In the genomic region with DNA sequence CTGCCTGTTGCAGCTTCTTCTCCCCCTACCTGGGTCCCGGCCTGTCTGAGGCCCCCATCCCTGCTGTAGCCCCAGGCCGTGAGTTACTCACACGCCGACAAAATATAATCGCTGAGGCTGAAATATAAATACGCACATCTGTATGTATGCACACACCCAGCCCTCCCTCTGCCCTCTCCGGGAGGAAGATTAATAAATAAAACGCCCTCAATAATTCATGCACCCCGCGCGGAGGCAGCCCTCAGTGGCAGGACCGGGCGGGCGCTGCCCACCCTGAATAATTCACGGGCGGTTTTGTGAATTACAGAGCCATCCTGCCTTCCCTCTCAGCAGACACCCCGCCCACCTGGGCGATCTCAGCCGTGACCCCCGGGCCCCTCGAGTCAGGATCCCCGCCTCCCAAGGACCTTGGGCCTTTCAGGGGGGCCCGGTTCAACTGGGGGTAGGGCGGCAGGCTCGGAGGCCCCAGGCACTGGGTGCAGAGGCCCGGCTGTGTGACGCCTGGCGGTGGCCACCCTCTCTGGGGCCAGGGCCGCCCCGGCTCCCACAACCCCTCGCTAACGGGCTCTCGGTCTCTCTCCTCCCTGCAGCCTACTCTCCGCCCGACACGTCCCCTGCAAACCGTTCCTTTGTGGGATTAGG, we compare ENCODE assay signal across 19 cellular contexts. TPM values are rescaled to one million over a fixed set of nuclear protein-coding genes. Genes with fewer than 3 reads are reported as not detected.
A peak's percentile ranks its signal among the peaks of the same experiment; 100 is the strongest.
DNase-seq lines count a peak whose midpoint lies in the region; ATAC-seq and TF ChIP-seq lines count a peak whose summit lies in the region.
"Had no signal": no experiment of that assay in that cellular context is flagged by ENCODE, and none has a peak within 500 bp of the region (broad histone marks: within the 10 kb centered on the region; RNA-seq: fewer than 3 reads in every experiment).

No MANE protein-coding gene starts in this region.

- H3K9me3 Mint-ChIP-seq in chondrocyte (ENCODE audit: low read depth) (no peaks in the 10 kb centered on the region), osteocyte (ENCODE audit: unreplicated experiment) (no peaks in the 10 kb centered on the region)
- H3K9me3 Mint-ChIP-seq: CD4-positive, CD25-positive, alpha-beta regulatory T cell had no signal

- H3K27ac ChIP-seq in left ventricle myocardium inferior (replicated peaks) (peak overlapping the region; percentile 90), vagina (peak overlapping the region; percentile 96)
- H3K27ac ChIP-seq: HL-60 had no signal

- H3K4me1 ChIP-seq in left ventricle myocardium inferior (peaks cover 50% of the 10 kb centered on the region), vagina (peaks cover 46% of the 10 kb centered on the region)

- H3K27me3 ChIP-seq in left ventricle myocardium inferior (ENCODE audit: low read depth): no peaks in the 10 kb centered on the region
- H3K27me3 ChIP-seq in vagina: no peaks in the 10 kb centered on the region

- TF ChIP-seq CTCF in left ventricle myocardium inferior (IDR thresholded peaks at IDR 0.05; ENCODE audit: borderline replicate concordance) (no peak), chondrocyte (IDR thresholded peaks at IDR 0.05) (no peak), osteocyte (IDR thresholded peaks at IDR 0.05) (no peak), vagina (IDR thresholded peaks at IDR 0.05) (no peak)

- ATAC-seq in HG03442 (IDR thresholded peaks at IDR 0.05; ENCODE audit: unreplicated experiment): no peak
- ATAC-seq: HCT116 had no signal

- no peak overlapping the region for H3K4me3 Mint-ChIP-seq in chondrocyte (ENCODE audit: unreplicated experiment)
- no peak overlapping the region for H3K4me3 Mint-ChIP-seq in osteocyte (ENCODE audit: unreplicated experiment)
- H3K4me3 Mint-ChIP-seq: CD4-positive, CD25-positive, alpha-beta regulatory T cell had no signal

- H3K4me3 ChIP-seq in left ventricle myocardium inferior: no peak overlapping the region
- H3K4me3 ChIP-seq in vagina: no peak overlapping the region

- peaks cover 47% of the 10 kb centered on the region for H3K4me1 Mint-ChIP-seq in chondrocyte (ENCODE audit: low read depth)
- H3K4me1 Mint-ChIP-seq in osteocyte (ENCODE audit: unreplicated experiment): peaks cover 42% of the 10 kb centered on the region
- H3K4me1 Mint-ChIP-seq: CD4-positive, CD25-positive, alpha-beta regulatory T cell had no signal

- intact Hi-C loops in left ventricle myocardium inferior (cut with micrococcal nuclease) (no loop called here), cardiac septum (cut with DNase I) (no loop called here), vagina (cut with DNase I) (no loop called here)

- no peaks in the 10 kb centered on the region for H3K9me3 ChIP-seq in left ventricle myocardium inferior (replicated peaks)
- no peaks in the 10 kb centered on the region for H3K9me3 ChIP-seq in vagina

- H3K27me3 Mint-ChIP-seq in chondrocyte (ENCODE audit: low read depth): no peaks in the 10 kb centered on the region
- H3K27me3 Mint-ChIP-seq in osteocyte (ENCODE audit: unreplicated experiment): no peaks in the 10 kb centered on the region
- H3K27me3 Mint-ChIP-seq: CD4-positive, CD25-positive, alpha-beta regulatory T cell had no signal

- H3K36me3 ChIP-seq in left ventricle myocardium inferior (peaks cover 66% of the 10 kb centered on the region), vagina (peaks cover 0 to 46% of the 10 kb centered on the region in 2 donors)

- no peak for TF ChIP-seq POLR2A in vagina (IDR thresholded peaks at IDR 0.05)

- DNase-seq in left ventricle myocardium inferior: no peak
- no peak for DNase-seq in cardiac septum (ENCODE audit: low spot score)
- no peak for DNase-seq in chondrocyte (ENCODE audit: low spot score)
- no peak for DNase-seq in osteocyte (ENCODE audit: extremely low spot score, unreplicated experiment)
- DNase-seq in vagina (ENCODE audit: extremely low spot score in 2 of 2): no peak
- no peak for DNase-seq in NCI-H2171 treated with DMSO at 0.1 percent for 48 hours (lab: John Stamatoyannopoulos, UW)
- DNase-seq in activated T-cell treated with anti-CD3 and anti-CD28 coated beads, Interleukin-2, amount 50 U/mL, for 48 hours: no peak
- DNase-seq: CD4-positive, CD25-positive, alpha-beta regulatory T cell; DMS53; KG1; NCI-H1105; NCI-H1694 treated with DMSO at 0.1 percent for 48 hours; NCI-H446 treated with DMSO at 0.1 percent for 48 hours; NCI-H774; SHP77 had no signal

- H3K27ac Mint-ChIP-seq in chondrocyte (ENCODE audit: unreplicated experiment): peak overlapping the region; percentile 29
- peak overlapping the region; percentile 61 for H3K27ac Mint-ChIP-seq in osteocyte (ENCODE audit: unreplicated experiment)
- H3K27ac Mint-ChIP-seq: CD4-positive, CD25-positive, alpha-beta regulatory T cell had no signal

- H3K36me3 Mint-ChIP-seq in chondrocyte (ENCODE audit: low read depth): peaks cover 8% of the 10 kb centered on the region
- H3K36me3 Mint-ChIP-seq in osteocyte (ENCODE audit: unreplicated experiment): peaks cover 11% of the 10 kb centered on the region

RNA-seq across cellular contexts. Expression of gene SMIM24, which starts 24.2 kb away (rescaled TPM):
- total RNA-seq in left ventricle myocardium inferior (not detected), cardiac septum (not detected), chondrocyte (not detected in 3 replicates), osteocyte (not detected in 2 replicates), vagina (not detected)
- total RNA-seq: MCF 10A had no signal

RNA-seq across cellular contexts. Expression of gene SMIM44, which starts 27.2 kb away (rescaled TPM):
- total RNA-seq in left ventricle myocardium inferior: not detected
- total RNA-seq in cardiac septum: not detected
- total RNA-seq in chondrocyte: not detected in 3 replicates
- not detected in 2 replicates for total RNA-seq in osteocyte
- not detected for total RNA-seq in vagina
- total RNA-seq: CD4-positive, CD25-positive, alpha-beta regulatory T cell; MCF 10A had no signal

RNA-seq across cellular contexts. Expression of gene DOHH, which starts 44.4 kb away (rescaled TPM):
- total RNA-seq in left ventricle myocardium inferior: 11.1 TPM
- total RNA-seq in cardiac septum: 11.1 TPM
- total RNA-seq in chondrocyte: 9.9 to 10.3 TPM (median 10.1 TPM) in 3 replicates
- 10.0 and 10.8 TPM in 2 replicates for total RNA-seq in osteocyte
- total RNA-seq in vagina: 15.0 TPM

RNA-seq across cellular contexts. Expression of gene FZR1, which starts 50.0 kb away (rescaled TPM):
- total RNA-seq in left ventricle myocardium inferior (20.7 TPM), cardiac septum (23.8 TPM), chondrocyte (35.0 to 37.6 TPM (median 36.5 TPM) in 3 replicates), osteocyte (45.3 and 49.5 TPM in 2 replicates), vagina (29.2 TPM)
